Comparison of ENCODE assay signal across 13 cellular contexts in genomic region chr17:77328823-77329740, GRCh38.
DNase-seq lines count a peak whose midpoint lies in the region; TF ChIP-seq lines count a peak whose summit lies in the region.
"Had no signal": no experiment of that assay in that cellular context is flagged by ENCODE, and none has a peak within 500 bp of the region (broad histone marks: within the 10 kb centered on the region; RNA-seq: fewer than 3 reads in every experiment).

No MANE protein-coding gene starts in this region.

- no peak overlapping the region for H3K4me3 Mint-ChIP-seq in MCF 10A (ENCODE audit: unreplicated experiment)

- H3K18ac ChIP-seq in mesenchymal stem cell (ENCODE audit: low read depth in 1 of 2, low read length in 2 of 2), result peak overlapping the region; percentile 9 to 29

- H3K9me3 ChIP-seq in breast epithelium, result no peaks in the 10 kb centered on the region
- peaks cover 9% of the 10 kb centered on the region for H3K9me3 ChIP-seq in mesenchymal stem cell (ENCODE audit: control insufficient read depth, low read length)
- no peaks in the 10 kb centered on the region for H3K9me3 ChIP-seq in vagina
- H3K9me3 ChIP-seq: upper lobe of left lung had no signal

- no peaks in the 10 kb centered on the region for H3K27me3 Mint-ChIP-seq in MCF 10A (ENCODE audit: insufficient read depth, unreplicated experiment)

- H3K9me3 Mint-ChIP-seq in MCF 10A (ENCODE audit: unreplicated experiment), result no peaks in the 10 kb centered on the region

- no peak overlapping the region for H3K14ac ChIP-seq in mesenchymal stem cell (ENCODE audit: low read length in 2 of 2)

- peaks cover 56% of the 10 kb centered on the region for H3K4me1 Mint-ChIP-seq in MCF 10A (ENCODE audit: insufficient read depth, unreplicated experiment)

- POLR2A ChIA-PET in MCF 10A (lab: Yijun Ruan, JAX), result interaction anchor here (0.8 to 1.0 kb wide), 3 partner anchors 40 to 123 kb away, joined by 3 to 4 read pairs (median 3); no protein-coding TSS in a partner anchor

- H3K36me3 ChIP-seq in breast epithelium (no peaks in the 10 kb centered on the region), mesenchymal stem cell (ENCODE audit: control insufficient read depth in 1 of 2, insufficient read depth in 2 of 2, low read depth in 1 of 2, low read length in 2 of 2) (peaks cover 19 to 43% of the 10 kb centered on the region in 2 experiments), vagina (no peaks in the 10 kb centered on the region)
- H3K36me3 ChIP-seq: heart right ventricle, upper lobe of left lung had no signal

- H2BK12ac ChIP-seq in mesenchymal stem cell (ENCODE audit: low read length in 2 of 2), result peak overlapping the region in 1 of 2 experiments; percentile 14

- DNase-seq in breast epithelium (ENCODE audit: low spot score in 2 of 2) (peak; percentile 17 to 41), MCF 10A (ENCODE audit: unreplicated experiment) (no peak), mesenchymal stem cell (no peak), vagina (ENCODE audit: extremely low spot score in 2 of 2) (peak; percentile 85 to 88), HT-29 (ENCODE audit: low spot score) (no peak), NCI-H2029 (lab: John Stamatoyannopoulos, UW) (no peak), C1 segment of cervical spinal cord (lab: John Stamatoyannopoulos, UW) (no peak)
- DNase-seq in activated CD8-positive, alpha-beta memory T cell treated with anti-CD3 and anti-CD28 coated beads for 24 hours, result peak; percentile 54
- DNase-seq: NCI-H2081 treated with DMSO at 0.1 percent for 48 hours, RPMI8226 had no signal

- no peak overlapping the region for H2AFZ ChIP-seq in mesenchymal stem cell (ENCODE audit: low read depth, low read length)

- CTCF ChIA-PET in MCF 10A (lab: Yijun Ruan, JAX), result interaction anchor here (0.6 to 3.9 kb wide), 5 partner anchors 40 to 685 kb away, joined by 3 to 35 read pairs (median 3); no protein-coding TSS in a partner anchor

- peak overlapping the region; percentile 38 to 44 for H3K27ac ChIP-seq in breast epithelium
- no peak overlapping the region for H3K27ac ChIP-seq in mesenchymal stem cell (ENCODE audit: low read length, poor library complexity, severe bottlenecking)
- peak overlapping the region; percentile 74 for H3K27ac ChIP-seq in vagina
- H3K27ac ChIP-seq: C4-2B, heart right ventricle, upper lobe of left lung had no signal

- 86% methylated on average over 15 of the region's 15 CpGs for WGBS in mesenchymal stem cell

- intact Hi-C loops in breast epithelium (cut with DNase I; ENCODE audit: low total_unique reads), result loop anchor here (5.0 to 10.0 kb wide), 2 partner anchors 96 to 168 kb away; no protein-coding TSS in a partner anchor
- intact Hi-C loops in MCF 10A (cut with micrococcal nuclease), result no loop called here
- intact Hi-C loops in vagina (cut with DNase I), result loop anchor here (5.0 kb wide), 1 partner anchor 43 kb away; no protein-coding TSS in a partner anchor

- peak overlapping the region; percentile 60 for H2BK15ac ChIP-seq in mesenchymal stem cell (ENCODE audit: low read depth, poor library complexity, severe bottlenecking)

- peak overlapping the region; percentile 12 for H2AK5ac ChIP-seq in mesenchymal stem cell (ENCODE audit: low read length, severe bottlenecking)

- H3K4me3 ChIP-seq in breast epithelium, result no peak overlapping the region
- no peak overlapping the region for H3K4me3 ChIP-seq in mesenchymal stem cell (ENCODE audit: insufficient read depth in 1 of 2, low read depth in 1 of 2, low read length in 2 of 2)
- no peak overlapping the region for H3K4me3 ChIP-seq in vagina
- H3K4me3 ChIP-seq: heart right ventricle, upper lobe of left lung had no signal

- no peak overlapping the region for H4K8ac ChIP-seq in mesenchymal stem cell (ENCODE audit: low read length)

- peaks cover 34% of the 10 kb centered on the region for H3K36me3 Mint-ChIP-seq in MCF 10A (ENCODE audit: insufficient read depth, unreplicated experiment)

- no peak overlapping the region for H3K27ac Mint-ChIP-seq in MCF 10A (ENCODE audit: low read depth, unreplicated experiment)

- H3K4me2 ChIP-seq in mesenchymal stem cell (ENCODE audit: low read length, poor library complexity, severe bottlenecking), result no peak overlapping the region

- no TSS peak for BruUV-seq in MCF 10A (replicated peaks; lab: Mats Ljungman, UMichigan)

- peaks cover 3 to 8% of the 10 kb centered on the region in 2 donors for H3K4me1 ChIP-seq in breast epithelium
- peaks cover 49% of the 10 kb centered on the region for H3K4me1 ChIP-seq in mesenchymal stem cell (ENCODE audit: control insufficient read depth, insufficient read depth, low read depth, low read length)
- peaks cover 53% of the 10 kb centered on the region for H3K4me1 ChIP-seq in vagina

- TF ChIP-seq CTCF in breast epithelium (IDR thresholded peaks at IDR 0.05) (no peak), MCF 10A (IDR thresholded peaks at IDR 0.05; ENCODE audit: unreplicated experiment) (no peak), vagina (IDR thresholded peaks at IDR 0.05) (no peak)

- no peak overlapping the region for H2BK5ac ChIP-seq in mesenchymal stem cell (ENCODE audit: low read depth, low read length, poor library complexity, severe bottlenecking)

- H3K9ac ChIP-seq in mesenchymal stem cell (ENCODE audit: low read length), result peak overlapping the region; percentile 18

- H4K91ac ChIP-seq in mesenchymal stem cell (ENCODE audit: low read length), result no peak overlapping the region

- TF ChIP-seq POLR2A in breast epithelium (IDR thresholded peaks at IDR 0.05) (no peak), vagina (IDR thresholded peaks at IDR 0.05) (no peak)

- H3K23ac ChIP-seq in mesenchymal stem cell (ENCODE audit: low read length in 2 of 2), result no peak overlapping the region

- H3K4ac ChIP-seq in mesenchymal stem cell (ENCODE audit: low read depth in 1 of 2, low read length in 2 of 2), result no peak overlapping the region

- H3K79me1 ChIP-seq in mesenchymal stem cell (replicated peaks; ENCODE audit: low read length, poor library complexity, severe bottlenecking), result peaks cover 13% of the 10 kb centered on the region

- H2BK120ac ChIP-seq in mesenchymal stem cell (ENCODE audit: low read depth, low read length), result no peak overlapping the region

- H3K27me3 ChIP-seq in breast epithelium (no peaks in the 10 kb centered on the region), mesenchymal stem cell (ENCODE audit: control insufficient read depth in 1 of 2, insufficient read depth in 1 of 2, low read length in 2 of 2) (no peaks in the 10 kb centered on the region), vagina (no peaks in the 10 kb centered on the region)
- H3K27me3 ChIP-seq: heart right ventricle, upper lobe of left lung had no signal

Comparison
In these comparisons a context has a peak if more than half of its experiments do, and no peak if none do; other contexts are left out.
1. DNase-seq: peak in breast epithelium (2 of 2), activated CD8-positive, alpha-beta memory T cell treated with anti-CD3 and anti-CD28 coated beads for 24 hours (single experiment) and vagina (2 of 2); none in MCF 10A (single experiment), mesenchymal stem cell (single experiment), HT-29 (single experiment), NCI-H2029 (single experiment) and C1 segment of cervical spinal cord (0 of 14).